ENCODE assay signal across 9 cellular contexts in genomic region chr12:124005736-124006581, GRCh38. TPM values are rescaled to one million over a fixed set of nuclear protein-coding genes. Genes with fewer than 3 reads are reported as not detected.
DNase-seq lines count a peak whose midpoint lies in the region; ATAC-seq, FAIRE-seq and TF ChIP-seq lines count a peak whose summit lies in the region.
"Had no signal": no experiment of that assay in that cellular context is flagged by ENCODE, and none has a peak within 500 bp of the region (broad histone marks: within the 10 kb centered on the region; RNA-seq: fewer than 3 reads in every experiment).

No MANE protein-coding gene starts in this region.

- peaks cover 17 to 23% of the 10 kb centered on the region in 2 donors for H3K4me1 ChIP-seq in neuronal stem cell (ENCODE audit: control insufficient read depth in 2 of 2, insufficient read depth in 1 of 2, low read depth in 1 of 2, low read length in 2 of 2)

- H3K23ac ChIP-seq in neuronal stem cell (ENCODE audit: low read depth, low read length, poor library complexity), result peak overlapping the region; percentile 11

- FAIRE-seq in GM12892 (lab: Jason Lieb, UNC), result peak; percentile 80
- FAIRE-seq: G401.6 had no signal

- no peak overlapping the region for H3K4me2 ChIP-seq in neuronal stem cell (ENCODE audit: insufficient read depth, low read length, poor library complexity, severe bottlenecking)

- POLR2A ChIA-PET in activated CD8-positive, alpha-beta T cell treated with anti-CD3 and anti-CD28 coated beads for 36 hours (lab: Charles Lee), result interaction anchor here (1.3 to 1.4 kb wide), 2 partner anchors 9 to 67 kb away, joined by 3 read pairs; no protein-coding TSS in a partner anchor

- H3K4me1 Mint-ChIP-seq in activated CD8-positive, alpha-beta T cell treated with anti-CD3 and anti-CD28 coated beads for 36 hours (ENCODE audit: low read depth), result peaks cover 27% of the 10 kb centered on the region

- no peak for TF ChIP-seq CTCF in activated CD8-positive, alpha-beta T cell treated with anti-CD3 and anti-CD28 coated beads for 36 hours (IDR thresholded peaks at IDR 0.05)

- no peak overlapping the region for H3K18ac ChIP-seq in neuronal stem cell (ENCODE audit: low read length)

- no peak overlapping the region for H2BK5ac ChIP-seq in neuronal stem cell (ENCODE audit: low read length)

- peaks cover 2% of the 10 kb centered on the region for H3K79me1 ChIP-seq in neuronal stem cell (ENCODE audit: low read depth, low read length)

- H3K27ac ChIP-seq in neuronal stem cell (replicated peaks; ENCODE audit: low read length), result no peak overlapping the region

- no peak overlapping the region for H4K91ac ChIP-seq in neuronal stem cell (ENCODE audit: low read depth, low read length, poor library complexity)

- H3K27me3 Mint-ChIP-seq in activated CD8-positive, alpha-beta T cell treated with anti-CD3 and anti-CD28 coated beads for 36 hours, result no peaks in the 10 kb centered on the region

- no peak overlapping the region for H2AK5ac ChIP-seq in neuronal stem cell (ENCODE audit: low read depth, low read length)

- peak; percentile 44 for ATAC-seq in HG02759 (IDR thresholded peaks at IDR 0.05; ENCODE audit: unreplicated experiment)
- peak; percentile 33 for ATAC-seq in activated CD8-positive, alpha-beta T cell treated with anti-CD3 and anti-CD28 coated beads for 36 hours
- no peak for ATAC-seq in HG03196 (IDR thresholded peaks at IDR 0.05; ENCODE audit: unreplicated experiment)
- ATAC-seq: left colon had no signal

- no peak for TF ChIP-seq POLR2A in GM12892 (IDR thresholded peaks at IDR 0.05; ENCODE audit: low read depth, low read length)

- H3K36me3 ChIP-seq in neuronal stem cell (replicated peaks in 1 of 2; ENCODE audit: control insufficient read depth in 2 of 2, insufficient read depth in 2 of 2, low read length in 2 of 2), result peaks cover 18 to 81% of the 10 kb centered on the region in 2 donors

- intact Hi-C loops in activated CD8-positive, alpha-beta T cell treated with anti-CD3 and anti-CD28 coated beads for 36 hours (cut with micrococcal nuclease), result no loop called here

- no peak overlapping the region for H2BK12ac ChIP-seq in neuronal stem cell (ENCODE audit: low read length)

- H2BK15ac ChIP-seq in neuronal stem cell (ENCODE audit: low read length), result no peak overlapping the region

- WGBS in neuronal stem cell (ENCODE audit: extremely low coverage in 2 of 2, insufficient read length in 2 of 2, insufficient replicate concordance in 1 of 2), 2 donors, result no CpG with 5 or more reads among the region's 15 CpGs

- no peak overlapping the region for H3K9ac ChIP-seq in neuronal stem cell (ENCODE audit: low read depth, low read length, poor library complexity)

- H3K9me3 Mint-ChIP-seq in activated CD8-positive, alpha-beta T cell treated with anti-CD3 and anti-CD28 coated beads for 36 hours, result no peaks in the 10 kb centered on the region

- H3K36me3 Mint-ChIP-seq in activated CD8-positive, alpha-beta T cell treated with anti-CD3 and anti-CD28 coated beads for 36 hours (ENCODE audit: low read depth), result peaks cover 23% of the 10 kb centered on the region

- H2AFZ ChIP-seq in neuronal stem cell (ENCODE audit: low read length), result no peak overlapping the region

- no peaks in the 10 kb centered on the region for H3K27me3 ChIP-seq in neuronal stem cell (ENCODE audit: control insufficient read depth in 3 of 3, insufficient read depth in 3 of 3, low read depth in 1 of 3, low read length in 3 of 3)

- H3K14ac ChIP-seq in neuronal stem cell (ENCODE audit: low read length), result no peak overlapping the region

- no peak overlapping the region for H3K4ac ChIP-seq in neuronal stem cell (ENCODE audit: low read length)

- no peaks in the 10 kb centered on the region for H3K9me3 ChIP-seq in neuronal stem cell (replicated peaks in 1 of 2; ENCODE audit: control insufficient read depth in 2 of 2, insufficient read depth in 1 of 2, low read depth in 1 of 2, low read length in 2 of 2)

- H3K27ac Mint-ChIP-seq in activated CD8-positive, alpha-beta T cell treated with anti-CD3 and anti-CD28 coated beads for 36 hours, result peak overlapping the region; percentile 87

- H3K4me3 ChIP-seq in neuronal stem cell (ENCODE audit: low read length in 2 of 2), result no peak overlapping the region

- H4K8ac ChIP-seq in neuronal stem cell (ENCODE audit: low read depth, low read length), result no peak overlapping the region

- DNase-seq in GM12892 (ENCODE audit: insufficient read length) (no peak), neuronal stem cell (ENCODE audit: low spot score) (no peak), HuH-7 (ENCODE audit: low spot score) (no peak), NCI-H446 treated with DMSO at 0.1 percent for 48 hours (lab: John Stamatoyannopoulos, UW) (no peak)
- DNase-seq in activated CD8-positive, alpha-beta T cell treated with anti-CD3 and anti-CD28 coated beads for 36 hours, result peak; percentile 4
- DNase-seq: left colon had no signal

- H2BK120ac ChIP-seq in neuronal stem cell (ENCODE audit: low read depth, low read length), result no peak overlapping the region

- CTCF ChIA-PET in activated CD8-positive, alpha-beta T cell treated with anti-CD3 and anti-CD28 coated beads for 36 hours (lab: Charles Lee), result interaction anchor here (0.9 to 1.4 kb wide), 7 partner anchors 10 to 101 kb away, joined by 3 to 6 read pairs (median 4); partner anchors contain the start of gene CCDC92

- peak overlapping the region; percentile 47 for H3K4me3 Mint-ChIP-seq in activated CD8-positive, alpha-beta T cell treated with anti-CD3 and anti-CD28 coated beads for 36 hours

RNA-seq across cellular contexts. Expression of gene ZNF664, which starts 32.9 kb away (rescaled TPM):
- 36.2 TPM for polyA plus RNA-seq in GM12892 (2012; ENCODE audit: missing spikeins)
- 10 to 100 TPM; 52.9 to 53.4 TPM for total RNA-seq in activated CD8-positive, alpha-beta T cell treated with anti-CD3 and anti-CD28 coated beads for 36 hours
- 130 TPM for polyA plus RNA-seq in neuronal stem cell (2013, experiment 1 of 2)
- polyA plus RNA-seq in neuronal stem cell (2013, experiment 2 of 2), result 131 TPM

RNA-seq across cellular contexts. Expression of gene CCDC92, which starts 33.3 kb away (rescaled TPM):
- polyA plus RNA-seq in GM12892 (2012; ENCODE audit: missing spikeins), result 3.8 TPM
- 1 to 10 TPM; 4.0 to 6.2 TPM for total RNA-seq in activated CD8-positive, alpha-beta T cell treated with anti-CD3 and anti-CD28 coated beads for 36 hours
- polyA plus RNA-seq in neuronal stem cell (2013, experiment 1 of 2), result 34.1 TPM
- polyA plus RNA-seq in neuronal stem cell (2013, experiment 2 of 2), result 32.6 TPM
